Comparison of ENCODE assay signal across 8 cellular contexts in genomic region chr3:129313415-129313982, GRCh38. TPM values are rescaled to one million over a fixed set of nuclear protein-coding genes. Genes with fewer than 3 reads are reported as not detected.
DNase-seq lines count a peak whose midpoint lies in the region; ATAC-seq and TF ChIP-seq lines count a peak whose summit lies in the region.

No MANE protein-coding gene starts in this region.

- POLR2A ChIA-PET in activated CD8-positive, alpha-beta T cell treated with anti-CD3 and anti-CD28 coated beads, Interleukin-2, amount 10 ng/mL, durations not matched to agents 7 days and 5 days (lab: Charles Lee): interaction anchor here (0.7 to 4.8 kb wide), 14 partner anchors 9 to 598 kb away, joined by 3 to 50 read pairs (median 4); partner anchors contain the start of genes EFCAB12, HMCES, IFT122 and MBD4

- H3K4me3 ChIP-seq in tibial nerve: no peak overlapping the region

- TF ChIP-seq EP300 in tibial nerve (IDR thresholded peaks at IDR 0.05): no peak

- peaks cover 0 to 33% (median 11%) of the 10 kb centered on the region in 4 donors for H3K4me1 ChIP-seq in tibial nerve

- peaks cover 18% of the 10 kb centered on the region for H3K27me3 Mint-ChIP-seq in activated naive CD4-positive, alpha-beta T cell treated with anti-CD3 and anti-CD28 coated beads, Interleukin-2, amount 10 ng/mL, durations not matched to agents 7 days and 5 days
- no peaks in the 10 kb centered on the region for H3K27me3 Mint-ChIP-seq in activated CD8-positive, alpha-beta T cell treated with anti-CD3 and anti-CD28 coated beads, Interleukin-2, amount 10 ng/mL, durations not matched to agents 7 days and 5 days (ENCODE audit: low read depth)

- H3K9me3 Mint-ChIP-seq in activated naive CD4-positive, alpha-beta T cell treated with anti-CD3 and anti-CD28 coated beads, Interleukin-2, amount 10 ng/mL, durations not matched to agents 7 days and 5 days: no peaks in the 10 kb centered on the region
- no peaks in the 10 kb centered on the region for H3K9me3 Mint-ChIP-seq in activated CD8-positive, alpha-beta T cell treated with anti-CD3 and anti-CD28 coated beads, Interleukin-2, amount 10 ng/mL, durations not matched to agents 7 days and 5 days (ENCODE audit: insufficient read depth)

- TF ChIP-seq POLR2A in tibial nerve (IDR thresholded peaks at IDR 0.05): no peak

- H3K4me3 Mint-ChIP-seq in activated naive CD4-positive, alpha-beta T cell treated with anti-CD3 and anti-CD28 coated beads, Interleukin-2, amount 10 ng/mL, durations not matched to agents 7 days and 5 days: peak overlapping the region; percentile 96
- peak overlapping the region; percentile 91 for H3K4me3 Mint-ChIP-seq in activated CD8-positive, alpha-beta T cell treated with anti-CD3 and anti-CD28 coated beads, Interleukin-2, amount 10 ng/mL, durations not matched to agents 7 days and 5 days

- no peaks in the 10 kb centered on the region for H3K36me3 ChIP-seq in tibial nerve

- peak; percentile 38 for DNase-seq in activated naive CD4-positive, alpha-beta T cell treated with anti-CD3 and anti-CD28 coated beads, Interleukin-2, amount 10 ng/mL, durations not matched to agents 7 days and 5 days
- no peak for DNase-seq in activated naive CD4-positive, alpha-beta T cell treated with Interleukin-2 at 50 U/mL for 16 hours
- DNase-seq in activated CD8-positive, alpha-beta T cell treated with anti-CD3 and anti-CD28 coated beads, Interleukin-2, amount 10 ng/mL, durations not matched to agents 7 days and 5 days: peak; percentile 40
- DNase-seq in islet precursor cell (peak; percentile 54), tibial nerve (ENCODE audit: low spot score in 2 of 2) (no peak), anterior cingulate cortex (lab: John Stamatoyannopoulos, UW) (no peak), dermis blood vessel endothelial cell (no peak)

- H3K27ac ChIP-seq in tibial nerve: peak overlapping the region; percentile 87 to 96 (median 94)

- peaks cover 12% of the 10 kb centered on the region for H3K36me3 Mint-ChIP-seq in activated naive CD4-positive, alpha-beta T cell treated with anti-CD3 and anti-CD28 coated beads, Interleukin-2, amount 10 ng/mL, durations not matched to agents 7 days and 5 days
- peaks cover 11% of the 10 kb centered on the region for H3K36me3 Mint-ChIP-seq in activated CD8-positive, alpha-beta T cell treated with anti-CD3 and anti-CD28 coated beads, Interleukin-2, amount 10 ng/mL, durations not matched to agents 7 days and 5 days (ENCODE audit: low read depth)

- no peaks in the 10 kb centered on the region for H3K27me3 ChIP-seq in tibial nerve

- H3K9me3 ChIP-seq in tibial nerve: no peaks in the 10 kb centered on the region

- TF ChIP-seq CTCF in tibial nerve (IDR thresholded peaks at IDR 0.05): no peak

- H3K27ac Mint-ChIP-seq in activated naive CD4-positive, alpha-beta T cell treated with anti-CD3 and anti-CD28 coated beads, Interleukin-2, amount 10 ng/mL, durations not matched to agents 7 days and 5 days: peak overlapping the region; percentile 83
- peak overlapping the region; percentile 63 for H3K27ac Mint-ChIP-seq in activated CD8-positive, alpha-beta T cell treated with anti-CD3 and anti-CD28 coated beads, Interleukin-2, amount 10 ng/mL, durations not matched to agents 7 days and 5 days

- peaks cover 35% of the 10 kb centered on the region for H3K4me1 Mint-ChIP-seq in activated naive CD4-positive, alpha-beta T cell treated with anti-CD3 and anti-CD28 coated beads, Interleukin-2, amount 10 ng/mL, durations not matched to agents 7 days and 5 days
- H3K4me1 Mint-ChIP-seq in activated CD8-positive, alpha-beta T cell treated with anti-CD3 and anti-CD28 coated beads, Interleukin-2, amount 10 ng/mL, durations not matched to agents 7 days and 5 days (ENCODE audit: low read depth): peaks cover 39% of the 10 kb centered on the region

- WGBS in tibial nerve, 2 donors: 64 to 89% methylated on average over 1 of the region's 1 CpG

- ATAC-seq in activated CD8-positive, alpha-beta T cell treated with anti-CD3 and anti-CD28 coated beads, Interleukin-2, amount 10 ng/mL, durations not matched to agents 7 days and 5 days: peak; percentile 6
- no peak for ATAC-seq in GM18870 (IDR thresholded peaks at IDR 0.05; ENCODE audit: unreplicated experiment)

- CTCF ChIA-PET in activated naive CD4-positive, alpha-beta T cell treated with anti-CD3 and anti-CD28 coated beads, Interleukin-2, amount 10 ng/mL, durations not matched to agents 7 days and 5 days (lab: Charles Lee): interaction anchor here (0.9 to 1.8 kb wide), 3 partner anchors 30 to 343 kb away, joined by 3 to 7 read pairs (median 3); no protein-coding TSS in a partner anchor
- CTCF ChIA-PET in activated CD8-positive, alpha-beta T cell treated with anti-CD3 and anti-CD28 coated beads, Interleukin-2, amount 10 ng/mL, durations not matched to agents 7 days and 5 days (lab: Charles Lee): interaction anchor here (0.8 kb wide), 1 partner anchor 30 kb away, joined by 3 read pairs; no protein-coding TSS in a partner anchor

RNA-seq across cellular contexts. Expression of gene HMCES, which starts 34.8 kb away (rescaled TPM):
- total RNA-seq in activated CD8-positive, alpha-beta T cell treated with anti-CD3 and anti-CD28 coated beads, Interleukin-2, amount 10 ng/mL, durations not matched to agents 7 days and 5 days: 10 to 100 TPM; 58.2 to 62.2 TPM
- total RNA-seq in tibial nerve: 10 to 100 TPM; 18.2 to 36.7 (median 27.9) TPM
- total RNA-seq in dermis blood vessel endothelial cell: 31.3 and 40.0 TPM in 2 replicates

Comparison
In these comparisons a context has a peak if more than half of its experiments do, and no peak if none do; other contexts are left out.
1. DNase-seq: peak in activated naive CD4-positive, alpha-beta T cell treated with anti-CD3 and anti-CD28 coated beads, Interleukin-2, amount 10 ng/mL, durations not matched to agents 7 days and 5 days (single experiment), activated CD8-positive, alpha-beta T cell treated with anti-CD3 and anti-CD28 coated beads, Interleukin-2, amount 10 ng/mL, durations not matched to agents 7 days and 5 days (single experiment) and islet precursor cell (single experiment); none in activated naive CD4-positive, alpha-beta T cell treated with Interleukin-2 at 50 U/mL for 16 hours (single experiment), tibial nerve (0 of 2), anterior cingulate cortex (0 of 58) and dermis blood vessel endothelial cell (single experiment).